ENCODE assay signal across 12 cellular contexts in the genomic region with DNA sequence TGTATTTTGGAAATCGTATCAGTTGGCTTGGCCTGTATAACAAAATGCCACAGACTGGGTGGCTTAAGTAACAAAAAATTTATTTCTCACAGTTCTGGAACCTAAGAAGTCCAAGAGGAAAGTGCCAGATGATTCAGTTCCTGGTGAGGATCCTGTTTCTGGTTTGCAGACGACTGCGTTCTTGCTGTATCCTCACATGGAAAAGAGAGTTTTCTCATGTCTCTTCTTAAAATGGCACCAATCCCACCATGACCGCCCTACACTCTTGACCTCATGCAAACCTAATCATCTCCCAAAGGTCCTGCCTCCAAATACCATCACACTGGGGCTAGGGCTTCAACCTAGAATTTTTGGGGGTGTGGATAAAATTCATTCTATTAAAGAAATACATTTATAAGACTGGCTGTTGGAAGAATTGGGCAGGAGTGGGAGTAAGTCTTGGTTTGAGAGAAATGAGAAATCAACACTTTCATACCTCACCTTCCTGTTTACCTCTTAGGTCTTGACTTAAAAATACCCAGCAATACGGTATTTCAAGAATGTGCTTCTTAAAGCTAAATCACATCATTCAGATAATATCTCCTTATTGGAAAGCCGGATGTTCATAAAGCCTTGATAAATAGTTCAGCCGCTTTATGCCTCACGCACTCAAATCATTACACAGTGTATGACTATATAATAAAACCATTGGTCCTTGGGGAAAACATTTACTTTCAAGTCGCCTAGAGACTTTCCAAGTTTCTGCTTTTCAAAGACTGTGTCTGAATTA. TPM values are rescaled to one million over a fixed set of nuclear protein-coding genes. Genes with fewer than 3 reads are reported as not detected.
DNase-seq lines count a peak whose midpoint lies in the region; ATAC-seq lines count a peak whose summit lies in the region.
"Had no signal": no experiment of that assay in that cellular context is flagged by ENCODE, and none has a peak within 500 bp of the region (broad histone marks: within the 10 kb centered on the region; RNA-seq: fewer than 3 reads in every experiment).

No MANE protein-coding gene starts in this region.

- intact Hi-C loops in sciatic nerve (cut with DNase I) = no loop called here

- peak; percentile 69 for DNase-seq in iris pigment epithelial cell (ENCODE audit: low read depth)
- DNase-seq in cerebellar cortex (ENCODE audit: low spot score) = no peak
- no peak for DNase-seq in sciatic nerve (ENCODE audit: low spot score)
- no peak for DNase-seq in HT-29 (ENCODE audit: low spot score)
- DNase-seq: activated naive CD4-positive, alpha-beta T cell treated with anti-CD3 and anti-CD28 coated beads, Interleukin-2, amount 10 ng/mL, durations not matched to agents 7 days and 5 days; IMR-90; NCI-H187; substantia nigra had no signal

- peak; percentile 44 for ATAC-seq in GM18873 (IDR thresholded peaks at IDR 0.05; ENCODE audit: low FRiP score, unreplicated experiment)
- ATAC-seq in GM21737 (IDR thresholded peaks at IDR 0.05; ENCODE audit: unreplicated experiment) = peak; percentile 53
- peak; percentile 63 for ATAC-seq in HG03342 (IDR thresholded peaks at IDR 0.05; ENCODE audit: unreplicated experiment)
- ATAC-seq in sciatic nerve = no peak
- ATAC-seq: esophagus mucosa had no signal

RNA-seq across cellular contexts. Expression of gene PTTG1, which starts 28.7 kb away (rescaled TPM):
- total RNA-seq in sciatic nerve = 3.0 TPM
- total RNA-seq in HT-29 (2014; rRNA removed; shearing (Covaris generic)) = 99.1 and 131 TPM in 2 replicates

RNA-seq across cellular contexts. Expression of gene SLU7, which starts 31.5 kb away (rescaled TPM):
- total RNA-seq in sciatic nerve = 60.7 TPM
- 13.2 and 24.6 TPM in 2 replicates for total RNA-seq in HT-29 (2014; rRNA removed; shearing (Covaris generic))

RNA-seq across cellular contexts. Expression of gene FAM200C, which starts 50.5 kb away (rescaled TPM):
- total RNA-seq in sciatic nerve = 10.8 TPM
- 0.91 and 1.2 TPM in 2 replicates for total RNA-seq in HT-29 (2014; rRNA removed; shearing (Covaris generic))

Comparison
In these comparisons a context has a peak if more than half of its experiments do, and no peak if none do; other contexts are left out.
1. RNA of gene PTTG1, which starts 28.7 kb away (total RNA-seq): 99.1 to 131 TPM in HT-29; 3.0 TPM in sciatic nerve (single experiment); every median in the first group is over 10 times any median in the second.